In the genomic region with DNA sequence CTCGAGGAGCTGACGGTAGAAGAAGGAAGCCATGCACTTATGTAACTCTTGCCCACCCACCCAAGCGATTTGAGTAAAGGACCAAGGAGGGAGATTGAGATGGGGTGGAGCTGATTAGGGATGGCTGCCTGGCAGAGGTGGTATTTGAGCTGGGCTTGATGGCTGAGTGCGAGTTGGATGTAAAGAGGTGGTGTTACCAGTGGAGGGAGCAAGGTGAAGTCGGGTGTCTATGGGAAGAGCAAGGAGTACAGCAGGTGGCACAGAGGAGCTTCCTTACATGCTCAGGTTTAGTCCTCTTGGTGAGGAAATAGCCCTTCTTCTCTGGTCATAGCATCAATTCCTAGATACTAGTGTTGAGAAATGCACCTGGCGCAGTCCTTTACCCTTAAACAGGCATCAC, we compare ENCODE assay signal across 1 cellular context.
A peak's percentile ranks its signal among the peaks of the same experiment; 100 is the strongest.
TF ChIP-seq lines count a peak whose summit lies in the region.

No MANE protein-coding gene starts in this region.

TF ChIP-seq in H1, 55 proteins besides CTCF, POLR2A, EP300 and RAD21 (continued from another document):
- TF ChIP-seq MAX (IDR thresholded peaks at IDR 0.05) (0 out of 2 replicates have a peak, but pooled peaks have one; percentile 12), JUN (IDR thresholded peaks at IDR 0.05; ENCODE audit: low read depth, low read length) (no peak)
